Comparison of ENCODE assay signal across 8 cellular contexts in genomic region chr12:52884526-52885293, GRCh38.
DNase-seq lines count a peak whose midpoint lies in the region; ATAC-seq and TF ChIP-seq lines count a peak whose summit lies in the region.

No MANE protein-coding gene starts in this region.

- POLR2A ChIA-PET in GM10248 (lab: Yijun Ruan, JAX), result no interaction called here

- peak; percentile 82 for TF ChIP-seq CTCF in GM10248 (IDR thresholded peaks at IDR 0.05; ENCODE audit: control extremely low read depth, extremely low read depth, low read depth, missing control alignments)

- no peak for ATAC-seq in HG03520 (IDR thresholded peaks at IDR 0.05; ENCODE audit: unreplicated experiment)
- no peak for ATAC-seq in GM19395 (IDR thresholded peaks at IDR 0.05; ENCODE audit: unreplicated experiment)

- CTCF ChIA-PET in GM10248 (lab: Yijun Ruan, JAX), result interaction anchor here (0.6 to 12.3 kb wide), 62 partner anchors 11 to 923 kb away, joined by 3 to 435 read pairs (median 4); partner anchors contain the start of genes EIF4B, KRT4 and KRT8

- peak; percentile 83 for DNase-seq in GM10248 (ENCODE audit: extremely low spot score)
- peak; percentile 48 for DNase-seq in NCI-H1417 treated with DMSO at 0.1 percent for 48 hours (lab: John Stamatoyannopoulos, UW)
- peak; percentile 73 for DNase-seq in T1000 (lab: John Stamatoyannopoulos, UW)
- peak in 50 of 58 donors; percentile 6 to 82 (median 36) for DNase-seq in anterior cingulate cortex (lab: John Stamatoyannopoulos, UW)
- peak; percentile 88 for DNase-seq in iPS-NIHi7 (ENCODE audit: extremely low spot score)
- peak; percentile 86 for DNase-seq in stimulated activated CD4-positive, alpha-beta T cell treated with anti-CD3 and anti-CD28 coated beads, Interleukin-15, amount 100 ng/mL, for 24 hours

Comparison
In these comparisons a context has a peak if more than half of its experiments do, and no peak if none do; other contexts are left out.
1. DNase-seq: peak in every context shown above with its lines; median percentile 88 in iPS-NIHi7; 86 in stimulated activated CD4-positive, alpha-beta T cell treated with anti-CD3 and anti-CD28 coated beads, Interleukin-15, amount 100 ng/mL, for 24 hours; 83 in GM10248; 73 in T1000; 48 in NCI-H1417 treated with DMSO at 0.1 percent for 48 hours; 36 in anterior cingulate cortex.